ENCODE assay signal across 17 cellular contexts in genomic region chr5:152638996-152639552, GRCh38.
DNase-seq lines count a peak whose midpoint lies in the region; ATAC-seq and TF ChIP-seq lines count a peak whose summit lies in the region.
"Had no signal": no experiment of that assay in that cellular context is flagged by ENCODE, and none has a peak within 500 bp of the region (broad histone marks: within the 10 kb centered on the region; RNA-seq: fewer than 3 reads in every experiment).

No MANE protein-coding gene starts in this region.

- peak overlapping the region; percentile 71 to 85 for H3K27ac ChIP-seq in thoracic aorta
- H3K27ac ChIP-seq: SJCRH30 had no signal

- H3K36me3 ChIP-seq in thoracic aorta: no peaks in the 10 kb centered on the region
- H3K36me3 ChIP-seq: HAP-1, SJCRH30 had no signal

- peaks cover 10 to 53% of the 10 kb centered on the region in 2 donors for H3K4me1 ChIP-seq in thoracic aorta (ENCODE audit: control insufficient read depth in 1 of 2, low read depth in 2 of 2)
- H3K4me1 ChIP-seq: HAP-1, SJCRH30 had no signal

- no peak overlapping the region for H3K4me3 ChIP-seq in fibroblast of mammary gland (ENCODE audit: control insufficient read depth, low read depth, low read length)
- no peak overlapping the region for H3K4me3 ChIP-seq in thoracic aorta
- H3K4me3 ChIP-seq: HAP-1, SJCRH30 had no signal

- no peak for TF ChIP-seq CTCF in fibroblast of mammary gland (conservative IDR thresholded peaks at IDR 0.05; ENCODE audit: control insufficient read depth, insufficient read depth, low read depth, low read length)
- no peak for TF ChIP-seq CTCF in thoracic aorta (IDR thresholded peaks at IDR 0.05)

- H3K9me3 ChIP-seq in thoracic aorta: no peaks in the 10 kb centered on the region
- H3K9me3 ChIP-seq: HAP-1, SJCRH30 had no signal

- DNase-seq in NCI-H446 (lab: John Stamatoyannopoulos, UW) (peak; percentile 45 to 85), fibroblast of mammary gland (ENCODE audit: low read depth) (peak; percentile 6), left colon (no peak), thoracic aorta (ENCODE audit: low spot score) (no peak), SIG-M5 (lab: John Stamatoyannopoulos, UW) (no peak), NCI-H1092 treated with DMSO at 0.1 percent for 48 hours (lab: John Stamatoyannopoulos, UW) (no peak)
- DNase-seq: CD4-positive, CD25-positive, alpha-beta regulatory T cell; EL; KG1; NCI-H1436; NCI-H226; NCI-H69; NK-92 treated with Interleukin-12 subunit alpha and Interleukin-12 subunit beta, amount 100 ng/mL, for 24 hours; SJCRH30 had no signal

- intact Hi-C loops in left colon (cut with DNase I, micrococcal nuclease): no loop called here

- no peaks in the 10 kb centered on the region for H3K27me3 ChIP-seq in thoracic aorta (replicated peaks; ENCODE audit: insufficient read depth)
- H3K27me3 ChIP-seq: SJCRH30 had no signal

- ATAC-seq in left colon: peak; percentile 98
- peak; percentile 51 for ATAC-seq in thoracic aorta (ENCODE audit: insufficient number of reproducible peaks, low FRiP score, low read depth)
- ATAC-seq in GM18858 (IDR thresholded peaks at IDR 0.05; ENCODE audit: unreplicated experiment): no peak
- ATAC-seq: HepG2 had no signal

Comparison
In these comparisons a context has a peak if more than half of its experiments do, and no peak if none do; other contexts are left out.
1. DNase-seq: peak in NCI-H446 (2 of 2) and fibroblast of mammary gland (single experiment); none in left colon (0 of 2), thoracic aorta (single experiment), SIG-M5 (single experiment) and NCI-H1092 treated with DMSO at 0.1 percent for 48 hours (single experiment).